Comparison of ENCODE assay signal across 21 cellular contexts in the genomic region with DNA sequence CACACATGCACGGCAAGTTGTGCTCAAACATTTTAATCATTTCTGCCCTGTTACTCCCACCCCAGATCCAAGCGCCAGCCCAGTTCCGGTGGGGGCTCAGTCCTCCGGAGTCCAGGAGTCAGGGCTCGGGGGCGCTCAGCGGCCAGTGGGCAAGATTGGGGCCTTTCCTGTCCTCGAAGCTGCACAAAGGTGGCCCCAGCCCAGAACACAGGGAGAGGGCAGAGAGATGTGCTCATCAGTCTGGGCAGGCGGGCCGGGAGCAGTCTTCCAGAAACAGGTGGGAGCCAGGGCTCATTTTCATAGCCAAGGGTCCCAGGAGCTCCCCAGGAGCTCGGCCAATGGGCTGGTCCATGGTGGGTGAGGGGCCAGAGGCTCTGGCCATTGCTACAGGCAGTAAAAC. TPM values are rescaled to one million over a fixed set of nuclear protein-coding genes. Genes with fewer than 3 reads are reported as not detected.
A peak's percentile ranks its signal among the peaks of the same experiment; 100 is the strongest.
DNase-seq lines count a peak whose midpoint lies in the region; TF ChIP-seq lines count a peak whose summit lies in the region.
"Had no signal": no experiment of that assay in that cellular context is flagged by ENCODE, and none has a peak within 500 bp of the region (broad histone marks: within the 10 kb centered on the region; RNA-seq: fewer than 3 reads in every experiment).

No MANE protein-coding gene starts in this region.

- peaks cover 26% of the 10 kb centered on the region for H3K4me1 ChIP-seq in iPS-20b (ENCODE audit: insufficient read depth, low read length)
- H3K4me1 ChIP-seq in OCI-LY7 (ENCODE audit: insufficient read depth, low read length, poor library complexity, severe bottlenecking) = no peaks in the 10 kb centered on the region
- H3K4me1 ChIP-seq: ascending aorta had no signal

- peak overlapping the region; percentile 44 for H3K4me3 Mint-ChIP-seq in progenitor cell of endocrine pancreas (ENCODE audit: low read depth)
- H3K4me3 Mint-ChIP-seq: IgD-negative memory B cell had no signal

- no TSS peak for BruUV-seq in OCI-LY7 (replicated peaks; lab: Mats Ljungman, UMichigan)

- H3K4me2 ChIP-seq in OCI-LY7 (ENCODE audit: low read length) = no peak overlapping the region
- H3K4me2 ChIP-seq: A549 had no signal

- peak overlapping the region; percentile 71 for H3K27ac ChIP-seq in C4-2B
- H3K27ac ChIP-seq in VCaP = peak overlapping the region; percentile 73
- H3K27ac ChIP-seq in iPS-20b (ENCODE audit: low read length) = no peak overlapping the region
- no peak overlapping the region for H3K27ac ChIP-seq in substantia nigra (ENCODE audit: low read depth, low read length, poor library complexity, severe bottlenecking)
- H3K27ac ChIP-seq in OCI-LY7 (ENCODE audit: low read depth, low read length, poor library complexity, severe bottlenecking) = no peak overlapping the region
- H3K27ac ChIP-seq: A549, ascending aorta had no signal

- peak overlapping the region; percentile 98 for H3K27ac Mint-ChIP-seq in progenitor cell of endocrine pancreas
- H3K27ac Mint-ChIP-seq: IgD-negative memory B cell had no signal

- no peaks in the 10 kb centered on the region for H3K27me3 Mint-ChIP-seq in progenitor cell of endocrine pancreas
- H3K27me3 Mint-ChIP-seq: IgD-negative memory B cell had no signal

- peaks cover 40% of the 10 kb centered on the region for H3K4me1 Mint-ChIP-seq in progenitor cell of endocrine pancreas (ENCODE audit: low read depth)
- H3K4me1 Mint-ChIP-seq: IgD-negative memory B cell had no signal

- H2AFZ ChIP-seq in OCI-LY7 (ENCODE audit: low read length) = no peak overlapping the region

- no peaks in the 10 kb centered on the region for H3K9me3 Mint-ChIP-seq in progenitor cell of endocrine pancreas (ENCODE audit: low read depth)
- H3K9me3 Mint-ChIP-seq: IgD-negative memory B cell had no signal

- POLR2A ChIA-PET in OCI-LY7 (lab: Charles Lee) = interaction anchor here (2.8 kb wide), 1 partner anchor 13 kb away, joined by 8 read pairs; a partner anchor contains a TSS

- H3K9me2 ChIP-seq in OCI-LY7 (ENCODE audit: insufficient read depth, low read length) = no peaks in the 10 kb centered on the region

- intact Hi-C loops in OCI-LY7 (cut with micrococcal nuclease; ENCODE audit: unreplicated experiment) = no loop called here

- no peaks in the 10 kb centered on the region for H3K79me2 ChIP-seq in OCI-LY7 (ENCODE audit: insufficient read depth, low read depth, low read length)

- no peak for TF ChIP-seq CTCF in C4-2B (conservative IDR thresholded peaks at IDR 0.05)
- TF ChIP-seq CTCF in VCaP (conservative IDR thresholded peaks at IDR 0.05) = no peak
- no peak for TF ChIP-seq CTCF in progenitor cell of endocrine pancreas (IDR thresholded peaks at IDR 0.05; ENCODE audit: unreplicated experiment)
- no peak for TF ChIP-seq CTCF in OCI-LY7 (conservative IDR thresholded peaks at IDR 0.05; ENCODE audit: low read length)

- H3K4me3 ChIP-seq in iPS-20b (ENCODE audit: low read length) = no peak overlapping the region
- H3K4me3 ChIP-seq in OCI-LY7 (ENCODE audit: low read depth, low read length, poor library complexity, severe bottlenecking) = no peak overlapping the region
- H3K4me3 ChIP-seq: A549, ascending aorta had no signal

- CTCF ChIA-PET in OCI-LY7 (lab: Charles Lee; ENCODE audit: unreplicated experiment) = no interaction called here

- H3K36me3 Mint-ChIP-seq in progenitor cell of endocrine pancreas (ENCODE audit: insufficient read depth) = peaks cover 15% of the 10 kb centered on the region
- H3K36me3 Mint-ChIP-seq: IgD-negative memory B cell had no signal

- H3K9me3 ChIP-seq in iPS-20b (ENCODE audit: insufficient read depth, low read depth, low read length) (no peaks in the 10 kb centered on the region), OCI-LY7 (ENCODE audit: low read length) (no peaks in the 10 kb centered on the region)
- H3K9me3 ChIP-seq: A549, ascending aorta had no signal

- H3K9ac ChIP-seq in iPS-20b (ENCODE audit: low read depth, low read length) = peak overlapping the region; percentile 58

- H3K36me3 ChIP-seq in iPS-20b (ENCODE audit: insufficient read depth, low read depth, low read length) = peaks cover 40% of the 10 kb centered on the region
- H3K36me3 ChIP-seq in OCI-LY7 (ENCODE audit: insufficient read depth, low read length) = peaks cover 39% of the 10 kb centered on the region

- DNase-seq in progenitor cell of endocrine pancreas (ENCODE audit: low spot score, unreplicated experiment) (no peak), substantia nigra (lab: John Stamatoyannopoulos, UW) (no peak), OCI-LY7 (ENCODE audit: low spot score) (no peak), ecto neural progenitor cell (ENCODE audit: low spot score) (no peak), HT-29 (ENCODE audit: low spot score) (no peak)
- DNase-seq: activated CD4-positive, alpha-beta T cell treated with anti-CD3 and anti-CD28 coated beads, Interleukin-2, amount 50 U/mL, for 4 hours; activated naive CD4-positive, alpha-beta T cell treated with Interleukin-2 at 50 U/mL for 16 hours; foreskin melanocyte; NCI-H2081; NCI-H446 treated with DMSO at 0.1 percent for 48 hours; NK-92 treated with Interleukin-12 subunit alpha and Interleukin-12 subunit beta, amount 100 ng/mL, for 24 hours; RPMI8226; stimulated activated CD4-positive, alpha-beta T cell treated with anti-CD3 and anti-CD28 coated beads, Interleukin-4, amount 100 ng/mL, for 1 hour had no signal

- no peaks in the 10 kb centered on the region for H4K20me1 ChIP-seq in OCI-LY7 (ENCODE audit: insufficient read depth, low read length)

- H3K27me3 ChIP-seq in iPS-20b (ENCODE audit: insufficient read depth, low read length) = no peaks in the 10 kb centered on the region
- H3K27me3 ChIP-seq: ascending aorta had no signal

RNA-seq across cellular contexts. Expression of a gene that starts 4.1 kb away (rescaled TPM):
- 107 and 111 TPM in 2 replicates for total RNA-seq in progenitor cell of endocrine pancreas
- total RNA-seq in OCI-LY7 (2014; rRNA removed; shearing (Covaris generic)) = not detected in 2 replicates
- not detected in 2 replicates for total RNA-seq in OCI-LY7 (2022)
- total RNA-seq in HT-29 (2014; rRNA removed; shearing (Covaris generic)) = 116 and 128 TPM in 2 replicates
- total RNA-seq: ascending aorta, chondrocyte, osteocyte had no signal

RNA-seq across cellular contexts. Expression of a gene that starts 14.0 kb away (rescaled TPM):
- total RNA-seq in progenitor cell of endocrine pancreas (72.4 and 76.1 TPM in 2 replicates), OCI-LY7 (2022) (95.3 and 102 TPM in 2 replicates)
- total RNA-seq in OCI-LY7 (2014; rRNA removed; shearing (Covaris generic)) = 86.9 and 89.1 TPM in 2 replicates
- 50.1 and 55.7 TPM in 2 replicates for total RNA-seq in HT-29 (2014; rRNA removed; shearing (Covaris generic))

RNA-seq across cellular contexts. Expression of a gene that starts 18.4 kb away (rescaled TPM):
- total RNA-seq in progenitor cell of endocrine pancreas (0.65 and 0.69 TPM in 2 replicates), OCI-LY7 (2022) (1.0 TPM in 1 of 2 replicates, not detected in the other)
- 0.36 TPM in 1 of 2 replicates, not detected in the other for total RNA-seq in OCI-LY7 (2014; rRNA removed; shearing (Covaris generic))
- total RNA-seq in HT-29 (2014; rRNA removed; shearing (Covaris generic)) = 2.3 and 4.1 TPM in 2 replicates

RNA-seq across cellular contexts. Expression of a gene that starts 23.2 kb away (rescaled TPM):
- 40.1 and 41.7 TPM in 2 replicates for total RNA-seq in progenitor cell of endocrine pancreas
- 25.0 and 40.4 TPM in 2 replicates for total RNA-seq in OCI-LY7 (2014; rRNA removed; shearing (Covaris generic))
- 36.5 and 39.0 TPM in 2 replicates for total RNA-seq in OCI-LY7 (2022)
- 53.2 and 56.3 TPM in 2 replicates for total RNA-seq in HT-29 (2014; rRNA removed; shearing (Covaris generic))

RNA-seq across cellular contexts. Expression of a gene that starts 36.8 kb away (rescaled TPM):
- total RNA-seq in progenitor cell of endocrine pancreas (51.0 and 54.8 TPM in 2 replicates), OCI-LY7 (2022) (60.1 and 70.2 TPM in 2 replicates)
- 68.8 and 69.3 TPM in 2 replicates for total RNA-seq in OCI-LY7 (2014; rRNA removed; shearing (Covaris generic))
- total RNA-seq in HT-29 (2014; rRNA removed; shearing (Covaris generic)) = 72.3 and 74.4 TPM in 2 replicates

Comparison
In these comparisons a context has a peak if more than half of its experiments do, and no peak if none do; other contexts are left out.
1. H3K27ac ChIP-seq: peak in C4-2B (single experiment) and VCaP (single experiment); none in iPS-20b (single experiment), substantia nigra (single experiment) and OCI-LY7 (single experiment).
2. RNA of a gene that starts 4.1 kb away (total RNA-seq): 116 to 128 TPM in HT-29 and 107 to 111 TPM in progenitor cell of endocrine pancreas; not detected in OCI-LY7; every median in the first group is over 10 times any median in the second.